ENCODE assay signal across 28 cellular contexts in genomic region chr6:154202334-154202733, GRCh38.
DNase-seq lines count a peak whose midpoint lies in the region; FAIRE-seq and TF ChIP-seq lines count a peak whose summit lies in the region.
"Had no signal": no experiment of that assay in that cellular context is flagged by ENCODE, and none has a peak within 500 bp of the region (broad histone marks: within the 10 kb centered on the region; RNA-seq: fewer than 3 reads in every experiment).

No MANE protein-coding gene starts in this region.

- H4K20me1 ChIP-seq in mammary epithelial cell (ENCODE audit: insufficient read depth, low read length), result no peaks in the 10 kb centered on the region

- TF ChIP-seq POLR2A in GM12892 (IDR thresholded peaks at IDR 0.05; ENCODE audit: low read depth, low read length), result no peak

- FAIRE-seq in GM12892 (lab: Jason Lieb, UNC), result no peak
- FAIRE-seq: A204.1, H1 had no signal

- H3K4me1 Mint-ChIP-seq in activated naive CD8-positive, alpha-beta T cell (ENCODE audit: low read depth), result peaks cover 68% of the 10 kb centered on the region
- H3K4me1 Mint-ChIP-seq in activated naive CD8-positive, alpha-beta T cell treated with anti-CD3 and anti-CD28 coated beads for 36 hours, result peaks cover 48% of the 10 kb centered on the region
- H3K4me1 Mint-ChIP-seq: memory B cell had no signal

- H3K4me1 ChIP-seq in mammary epithelial cell (ENCODE audit: insufficient read depth, low read length), result no peaks in the 10 kb centered on the region
- H3K4me1 ChIP-seq: gastrocnemius medialis, uterus had no signal

- 59% methylated on average over 3 of the region's 3 CpGs for WGBS in mammary epithelial cell (ENCODE audit: low coverage, missing lambda C conversion rate)

- DNase-seq in activated naive CD8-positive, alpha-beta T cell treated with anti-CD3 and anti-CD28 coated beads for 36 hours, result no peak
- DNase-seq in RPMI8226, result peak; percentile 10
- peak; percentile 10 for DNase-seq in epithelial cell of esophagus (ENCODE audit: low read depth)
- DNase-seq in activated CD4-positive, CD25-positive, alpha-beta regulatory T cell treated with anti-CD3 and anti-CD28 coated beads, Interleukin-2, amount 50 U/mL, for 72 hours, result no peak
- no peak for DNase-seq in NCI-H146 treated with DMSO at 0.1 percent for 48 hours (lab: John Stamatoyannopoulos, UW; ENCODE audit: unreplicated experiment)
- no peak for DNase-seq in mammary epithelial cell
- no peak for DNase-seq in GM12892 (ENCODE audit: insufficient read length)
- DNase-seq: activated CD4-positive, alpha-beta memory T cell treated with anti-CD3 and anti-CD28 coated beads, Interleukin-2, amount 10 ng/mL, durations not matched to agents 7 days and 5 days; activated CD4-positive, alpha-beta T cell treated with anti-CD3 and anti-CD28 coated beads for 1 hour; activated naive CD8-positive, alpha-beta T cell treated with anti-CD3 and anti-CD28 coated beads, Interleukin-2, amount 10 ng/mL, durations not matched to agents 7 days and 5 days; caudate nucleus; gastrocnemius medialis; left cardiac atrium; NCI-H1417; NCI-H2081 treated with DMSO at 0.1 percent for 48 hours; NCI-H226; NCI-H69; stimulated activated naive CD8-positive, alpha-beta T cell treated with anti-CD3 and anti-CD28 coated beads, Interleukin-15, amount 100 ng/mL, for 72 hours; T1000; uterus had no signal

- peaks cover 50% of the 10 kb centered on the region for H3K36me3 Mint-ChIP-seq in activated naive CD8-positive, alpha-beta T cell
- H3K36me3 Mint-ChIP-seq in activated naive CD8-positive, alpha-beta T cell treated with anti-CD3 and anti-CD28 coated beads for 36 hours, result peaks cover 66% of the 10 kb centered on the region
- H3K36me3 Mint-ChIP-seq: IgD-negative memory B cell, memory B cell had no signal

- CTCF ChIA-PET in mammary epithelial cell (lab: Charles Lee; ENCODE audit: low non-redundant PET), result no interaction called here

- in situ Hi-C loops in mammary epithelial cell (cut with MboI; ENCODE audit: low sequenced_read_pairs in 2 of 2), result no loop called here

- no peaks in the 10 kb centered on the region for H3K27me3 ChIP-seq in mammary epithelial cell (ENCODE audit: insufficient read depth, low read length)
- H3K27me3 ChIP-seq: gastrocnemius medialis, hepatocyte, uterus had no signal

- H3K27me3 Mint-ChIP-seq in activated naive CD8-positive, alpha-beta T cell, result no peaks in the 10 kb centered on the region
- H3K27me3 Mint-ChIP-seq in activated naive CD8-positive, alpha-beta T cell treated with anti-CD3 and anti-CD28 coated beads for 36 hours, result no peaks in the 10 kb centered on the region
- H3K27me3 Mint-ChIP-seq: activated CD4-positive, alpha-beta memory T cell treated with anti-CD3 and anti-CD28 coated beads, Interleukin-2, amount 10 ng/mL, durations not matched to agents 7 days and 5 days; activated naive CD8-positive, alpha-beta T cell treated with anti-CD3 and anti-CD28 coated beads, Interleukin-2, amount 10 ng/mL, durations not matched to agents 7 days and 5 days; IgD-negative memory B cell; stimulated activated naive CD8-positive, alpha-beta T cell treated with anti-CD3 and anti-CD28 coated beads, Interleukin-15, amount 100 ng/mL, for 72 hours had no signal

- no peak overlapping the region for H3K4me3 ChIP-seq in epithelial cell of esophagus (ENCODE audit: low read length)
- H3K4me3 ChIP-seq in mammary epithelial cell (replicated peaks in 1 of 3; ENCODE audit: insufficient read depth in 1 of 3, low read depth in 2 of 3, low read length in 3 of 3), result no peak overlapping the region
- H3K4me3 ChIP-seq: gastrocnemius medialis, hepatocyte, skin epidermis, uterus had no signal

- no peaks in the 10 kb centered on the region for H3K36me3 ChIP-seq in mammary epithelial cell (ENCODE audit: insufficient read depth, low read length)
- H3K36me3 ChIP-seq: gastrocnemius medialis, uterus had no signal

- no peaks in the 10 kb centered on the region for H3K9me3 Mint-ChIP-seq in activated naive CD8-positive, alpha-beta T cell (ENCODE audit: low read depth)
- H3K9me3 Mint-ChIP-seq in activated naive CD8-positive, alpha-beta T cell treated with anti-CD3 and anti-CD28 coated beads for 36 hours, result peaks cover 3% of the 10 kb centered on the region
- H3K9me3 Mint-ChIP-seq: activated CD4-positive, alpha-beta memory T cell treated with anti-CD3 and anti-CD28 coated beads, Interleukin-2, amount 10 ng/mL, durations not matched to agents 7 days and 5 days; activated T-helper 2 cell treated with anti-CD3 and anti-CD28 coated beads, Interferon-gamma antibody, Interleukin-2, Interleukin-4, amounts not matched to agents 10 μg/mL and 5 μg/mL and 100 μg/mL, durations not matched to agents 14 hours and 24 hours and 36 hours; memory B cell had no signal

- no peak overlapping the region for H2AFZ ChIP-seq in mammary epithelial cell (ENCODE audit: low read depth, low read length)
- H2AFZ ChIP-seq: hepatocyte had no signal

- TF ChIP-seq CTCF in epithelial cell of esophagus (IDR thresholded peaks at IDR 0.05; ENCODE audit: insufficient read depth, low read depth, low read length, missing control alignments) (no peak), mammary epithelial cell (conservative IDR thresholded peaks at IDR 0.05 in 1 of 2, IDR thresholded peaks at IDR 0.05 in 1 of 2; ENCODE audit: extremely low read depth in 1 of 2, insufficient read depth in 1 of 2, low read depth in 1 of 2, low read length in 2 of 2) (no peak)

- dilution Hi-C loops in mammary epithelial cell (cut with HindIII; ENCODE audit: low sequenced_read_pairs), result no loop called here

- peak overlapping the region; percentile 1 for H3K4me3 Mint-ChIP-seq in activated naive CD8-positive, alpha-beta T cell
- H3K4me3 Mint-ChIP-seq in activated naive CD8-positive, alpha-beta T cell treated with anti-CD3 and anti-CD28 coated beads for 36 hours, result no peak overlapping the region
- H3K4me3 Mint-ChIP-seq: activated CD4-positive, alpha-beta memory T cell treated with anti-CD3 and anti-CD28 coated beads, Interleukin-2, amount 10 ng/mL, durations not matched to agents 7 days and 5 days; activated naive CD8-positive, alpha-beta T cell treated with anti-CD3 and anti-CD28 coated beads, Interleukin-2, amount 10 ng/mL, durations not matched to agents 7 days and 5 days; IgD-negative memory B cell; memory B cell; stimulated activated naive CD8-positive, alpha-beta T cell treated with anti-CD3 and anti-CD28 coated beads, Interleukin-15, amount 100 ng/mL, for 72 hours had no signal

- no peak overlapping the region for H3K4me2 ChIP-seq in mammary epithelial cell (ENCODE audit: insufficient read depth, low read depth, low read length)
- H3K4me2 ChIP-seq: hepatocyte had no signal

- H3K9me3 ChIP-seq in mammary epithelial cell (replicated peaks; ENCODE audit: insufficient read depth, low read length), result no peaks in the 10 kb centered on the region
- H3K9me3 ChIP-seq: gastrocnemius medialis, uterus had no signal

- intact Hi-C loops in mammary epithelial cell (cut with micrococcal nuclease), result no loop called here

- peak overlapping the region; percentile 46 for H3K27ac Mint-ChIP-seq in activated naive CD8-positive, alpha-beta T cell
- no peak overlapping the region for H3K27ac Mint-ChIP-seq in activated naive CD8-positive, alpha-beta T cell treated with anti-CD3 and anti-CD28 coated beads for 36 hours
- H3K27ac Mint-ChIP-seq: activated CD4-positive, alpha-beta memory T cell treated with anti-CD3 and anti-CD28 coated beads, Interleukin-2, amount 10 ng/mL, durations not matched to agents 7 days and 5 days; activated naive CD8-positive, alpha-beta T cell treated with anti-CD3 and anti-CD28 coated beads, Interleukin-2, amount 10 ng/mL, durations not matched to agents 7 days and 5 days; activated T-helper 2 cell treated with anti-CD3 and anti-CD28 coated beads, Interferon-gamma antibody, Interleukin-2, Interleukin-4, amounts not matched to agents 10 μg/mL and 5 μg/mL and 100 μg/mL, durations not matched to agents 14 hours and 24 hours and 36 hours; IgD-negative memory B cell; memory B cell; stimulated activated naive CD8-positive, alpha-beta T cell treated with anti-CD3 and anti-CD28 coated beads, Interleukin-15, amount 100 ng/mL, for 72 hours had no signal

- no peak overlapping the region for H3K27ac ChIP-seq in mammary epithelial cell (ENCODE audit: insufficient read depth, low read depth, low read length)
- H3K27ac ChIP-seq: gastrocnemius medialis, hepatocyte, uterus had no signal

- H3K9ac ChIP-seq in mammary epithelial cell (ENCODE audit: insufficient read depth, low read length), result no peak overlapping the region

- no peaks in the 10 kb centered on the region for H3K79me2 ChIP-seq in mammary epithelial cell (ENCODE audit: insufficient read depth, low read length)
- H3K79me2 ChIP-seq: hepatocyte had no signal

- BruUV-seq in mammary epithelial cell (replicated peaks; lab: Mats Ljungman, UMichigan), result no TSS peak

Comparison
In these comparisons a context has a peak if more than half of its experiments do, and no peak if none do; other contexts are left out.
1. DNase-seq: peak in RPMI8226 (single experiment) and epithelial cell of esophagus (single experiment); none in activated naive CD8-positive, alpha-beta T cell treated with anti-CD3 and anti-CD28 coated beads for 36 hours (single experiment), activated CD4-positive, CD25-positive, alpha-beta regulatory T cell treated with anti-CD3 and anti-CD28 coated beads, Interleukin-2, amount 50 U/mL, for 72 hours (single experiment), NCI-H146 treated with DMSO at 0.1 percent for 48 hours (single experiment), mammary epithelial cell (single experiment) and GM12892 (single experiment).